In genomic region chr6:119348308-119349040, GRCh38 we compare ENCODE assay signal across 8 cellular contexts. TPM values are rescaled to one million over a fixed set of nuclear protein-coding genes. Genes with fewer than 3 reads are reported as not detected.
DNase-seq lines count a peak whose midpoint lies in the region; ATAC-seq and TF ChIP-seq lines count a peak whose summit lies in the region.

No MANE protein-coding gene starts in this region.

- H3K36me3 ChIP-seq in SJCRH30 (no peaks in the 10 kb centered on the region), ascending aorta (no peaks in the 10 kb centered on the region)

- H3K4me3 ChIP-seq in GM12865 (ENCODE audit: low read depth, low read length) = peak overlapping the region; percentile 99
- H3K4me3 ChIP-seq in SJCRH30 = peak overlapping the region; percentile 82
- H3K4me3 ChIP-seq in ascending aorta = peak overlapping the region; percentile 97 to 98
- peak overlapping the region; percentile 93 for H3K4me3 ChIP-seq in iPS-18c (ENCODE audit: insufficient read depth, low read depth, low read length)

- intact Hi-C loops in ascending aorta (cut with DNase I) = loop anchor here (2.0 to 5.0 kb wide), 3 partner anchors 201 to 456 kb away; partner anchors contain the start of gene ASF1A

- H3K27me3 ChIP-seq in SJCRH30 (no peaks in the 10 kb centered on the region), ascending aorta (no peaks in the 10 kb centered on the region)

- no peaks in the 10 kb centered on the region for H3K9me3 ChIP-seq in SJCRH30 (replicated peaks)
- H3K9me3 ChIP-seq in ascending aorta = no peaks in the 10 kb centered on the region
- H3K9me3 ChIP-seq in iPS-18c (ENCODE audit: control insufficient read depth, insufficient read depth, low read length) = no peaks in the 10 kb centered on the region

- peak; percentile 58 for DNase-seq in GM12865 (ENCODE audit: low read depth)
- DNase-seq in SJCRH30 = peak; percentile 43 to 56
- DNase-seq in ascending aorta (ENCODE audit: low spot score in 2 of 2) = peak in 1 of 2 donors; percentile 68
- DNase-seq in stimulated activated CD4-positive, alpha-beta T cell treated with anti-CD3 and anti-CD28 coated beads, Interleukin-12 subunit alpha, Interleukin-12 subunit beta, amount 100 ng/mL, for 48 hours (ENCODE audit: low read depth in 2 of 3, low spot score in 1 of 3) = peak in 2 of 3 donors; percentile 11 to 17
- no peak for DNase-seq in occipital lobe (lab: John Stamatoyannopoulos, UW)

- H3K27ac ChIP-seq in SJCRH30 (no peak overlapping the region; the same call in 1 of the 2 replicates), ascending aorta (peak overlapping the region; percentile 93 to 94)

- ATAC-seq in HG02623 (IDR thresholded peaks at IDR 0.05; ENCODE audit: unreplicated experiment) (peak; percentile 4), HG03469 (IDR thresholded peaks at IDR 0.05; ENCODE audit: unreplicated experiment) (no peak)

- no peaks in the 10 kb centered on the region; the same call in 1 of the 2 replicates for H3K4me1 ChIP-seq in SJCRH30
- peaks cover 0 to 11% of the 10 kb centered on the region in 2 donors for H3K4me1 ChIP-seq in ascending aorta

- TF ChIP-seq CTCF in GM12865 (IDR thresholded peaks at IDR 0.05; ENCODE audit: insufficient read depth, low read depth, low read length, missing control alignments) = no peak
- TF ChIP-seq CTCF in ascending aorta (IDR thresholded peaks at IDR 0.05) = no peak

RNA-seq across cellular contexts. Expression of gene MAN1A1, which starts 1.1 kb away (rescaled TPM):
- 15.2 and 15.4 TPM in 2 replicates for total RNA-seq in SJCRH30 (2014; rRNA removed; shearing (Covaris generic))
- 75.5 TPM for total RNA-seq in ascending aorta
- total RNA-seq in occipital lobe = 24.0 TPM
